Comparison of ENCODE assay signal across 10 cellular contexts in genomic region chr2:152405206-152406118, GRCh38.
A peak's percentile ranks its signal among the peaks of the same experiment; 100 is the strongest.
DNase-seq lines count a peak whose midpoint lies in the region; ATAC-seq, FAIRE-seq and TF ChIP-seq lines count a peak whose summit lies in the region.
"Had no signal": no experiment of that assay in that cellular context is flagged by ENCODE, and none has a peak within 500 bp of the region (broad histone marks: within the 10 kb centered on the region; RNA-seq: fewer than 3 reads in every experiment).

No MANE protein-coding gene starts in this region.

- no peaks in the 10 kb centered on the region for H3K27me3 ChIP-seq in pancreas

- 58 to 69% methylated on average over 2 of the region's 2 CpGs for WGBS in pancreas, 2 donors

- H3K9me3 ChIP-seq in pancreas, result no peaks in the 10 kb centered on the region

- intact Hi-C loops in pancreas (cut with DNase I), result no loop called here

- FAIRE-seq in pancreas (lab: Jason Lieb, UNC) (no peak), D721Med (lab: Jason Lieb, UNC) (no peak)

- H3K27ac ChIP-seq in caudate nucleus (ENCODE audit: low read depth, low read length), result peak overlapping the region; percentile 14
- H3K27ac ChIP-seq in pancreas, result peak overlapping the region in 2 of 4 donors; percentile 65 to 83

- H3K36me3 ChIP-seq in pancreas, result no peaks in the 10 kb centered on the region

- ATAC-seq in HG03175 (IDR thresholded peaks at IDR 0.05; ENCODE audit: unreplicated experiment), result peak; percentile 8
- peak; percentile 87 to 93 (median 88) for ATAC-seq in pancreas
- ATAC-seq in HG02623 (IDR thresholded peaks at IDR 0.05; ENCODE audit: unreplicated experiment), result no peak

- peaks cover 21 to 49% (median 38%) of the 10 kb centered on the region in 3 donors for H3K4me1 ChIP-seq in pancreas

- peak; percentile 69 for DNase-seq in ELR (ENCODE audit: low read depth)
- DNase-seq in caudate nucleus (lab: John Stamatoyannopoulos, UW), result no peak
- DNase-seq in pancreas, result peak in 3 of 6 donors; percentile 30 to 45 (median 40)
- DNase-seq in activated CD8-positive, alpha-beta memory T cell treated with anti-CD3 and anti-CD28 coated beads, Interleukin-2, amount 50 U/mL, for 4 hours, result no peak
- DNase-seq in dedifferentiated amniotic fluid mesenchymal stem cell (ENCODE audit: extremely low spot score), result no peak
- DNase-seq in D721Med (ENCODE audit: insufficient read length, low spot score), result no peak
- DNase-seq: activated T-cell treated with anti-CD3 and anti-CD28 coated beads, Interleukin-2, amount 50 U/mL, for 1 hour; GF-D8 had no signal

- TF ChIP-seq CTCF in pancreas (IDR thresholded peaks at IDR 0.05) (no peak), D721Med (IDR thresholded peaks at IDR 0.05; ENCODE audit: insufficient read depth, missing control alignments) (no peak)

- no peak overlapping the region for H3K4me3 ChIP-seq in pancreas
